12 cellular contexts compared by ENCODE assay signal in genomic region chr3:125933397-125934173, GRCh38. TPM values are rescaled to one million over a fixed set of nuclear protein-coding genes. Genes with fewer than 3 reads are reported as not detected.
"Had no signal": no experiment of that assay in that cellular context is flagged by ENCODE, and none has a peak within 500 bp of the region (broad histone marks: within the 10 kb centered on the region; RNA-seq: fewer than 3 reads in every experiment).

No MANE protein-coding gene starts in this region.

RNA-seq across cellular contexts. Expression of gene ROPN1B, which starts 35.4 kb away (rescaled TPM):
- total RNA-seq: activated CD4-positive, alpha-beta T cell treated with anti-CD3 and anti-CD28 coated beads, Interleukin-2, amount 10 ng/mL, durations not matched to agents 24 days and 14 days; activated CD8-positive, alpha-beta memory T cell treated with anti-CD3 and anti-CD28 coated beads for 36 hours; activated CD8-positive, alpha-beta T cell treated with anti-CD3 and anti-CD28 coated beads for 36 hours; activated naive CD8-positive, alpha-beta T cell treated with anti-CD3 and anti-CD28 coated beads for 36 hours; activated T-cell treated with anti-CD3 and anti-CD28 coated beads, Interleukin-2, amount 50 U/mL, for 72 hours; activated T-helper 17 cell treated with anti-CD3 and anti-CD28 coated beads, Interleukin-2, amount 50 U/mL, for 72 hours; ascending aorta; MCF 10A; OCI-LY7; SJCRH30; T-helper 1 cell treated with Interleukin-12 subunit alpha and Interleukin-12 subunit beta and Interleukin-4 antibody, amounts not matched to agents 30 ng/mL and 1 ng/mL, for 36 hours; T-helper 2 cell treated with Interferon-gamma antibody and Interleukin-4, amounts not matched to agents 100 ng/mL and 5 ng/mL, for 36 hours had no signal
